15 cellular contexts compared by ENCODE assay signal in the genomic region with DNA sequence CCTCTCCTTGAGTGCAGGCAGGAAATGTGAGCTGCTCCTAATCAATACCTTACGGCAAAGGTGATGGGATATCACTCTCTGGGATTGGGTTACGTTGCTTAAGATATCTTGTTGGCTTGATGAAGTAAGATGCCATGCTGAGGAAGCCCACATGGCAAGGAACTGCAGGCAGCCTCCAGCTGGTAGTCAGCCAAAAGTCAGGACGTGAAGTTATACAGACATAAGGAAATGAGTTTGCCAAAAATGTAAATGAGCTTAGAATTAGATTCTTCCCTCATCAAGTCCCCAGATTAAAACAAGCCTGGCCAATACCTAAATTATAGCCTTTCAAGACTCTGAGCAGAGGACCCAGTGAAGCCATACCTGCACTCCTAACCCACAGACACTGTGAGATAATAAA.
"Had no signal": no experiment of that assay in that cellular context is flagged by ENCODE, and none has a peak within 500 bp of the region (broad histone marks: within the 10 kb centered on the region; RNA-seq: fewer than 3 reads in every experiment).

No MANE protein-coding gene starts in this region.

- H3K27ac Mint-ChIP-seq: naive thymus-derived CD8-positive, alpha-beta T cell; stimulated activated effector memory CD8-positive, alpha-beta T cell treated with anti-CD3 and anti-CD28 coated beads, Interleukin-12 subunit alpha, Interleukin-12 subunit beta, amount 100 ng/mL, for 72 hours; stimulated activated naive CD8-positive, alpha-beta T cell treated with anti-CD3 and anti-CD28 coated beads, Interleukin-15, Interleukin-2, amounts not matched to agents 100 ng/mL and 50 ng/mL, for 24 hours had no signal

- DNase-seq: effector CD8-positive, alpha-beta T cell; gastrocnemius medialis; heart right ventricle; islet precursor cell; mammary epithelial cell; mucosa of descending colon; naive thymus-derived CD8-positive, alpha-beta T cell; right cardiac atrium; small intestine; stimulated activated CD4-positive, alpha-beta T cell treated with anti-CD3 and anti-CD28 coated beads, Interleukin-4, amount 100 ng/mL, for 1 hour; stimulated activated CD8-positive, alpha-beta memory T cell treated with anti-CD3 and anti-CD28 coated beads, Interleukin-4, amount 100 ng/mL, for 48 hours; testis; upper lobe of right lung had no signal

- H3K4me1 Mint-ChIP-seq: naive thymus-derived CD8-positive, alpha-beta T cell; stimulated activated effector memory CD8-positive, alpha-beta T cell treated with anti-CD3 and anti-CD28 coated beads, Interleukin-12 subunit alpha, Interleukin-12 subunit beta, amount 100 ng/mL, for 72 hours had no signal

- H3K4me3 Mint-ChIP-seq: naive thymus-derived CD8-positive, alpha-beta T cell; stimulated activated effector memory CD8-positive, alpha-beta T cell treated with anti-CD3 and anti-CD28 coated beads, Interleukin-12 subunit alpha, Interleukin-12 subunit beta, amount 100 ng/mL, for 72 hours; stimulated activated naive CD8-positive, alpha-beta T cell treated with anti-CD3 and anti-CD28 coated beads, Interleukin-15, Interleukin-2, amounts not matched to agents 100 ng/mL and 50 ng/mL, for 24 hours had no signal

- H3K9me3 Mint-ChIP-seq: stimulated activated effector memory CD8-positive, alpha-beta T cell treated with anti-CD3 and anti-CD28 coated beads, Interleukin-12 subunit alpha, Interleukin-12 subunit beta, amount 100 ng/mL, for 72 hours; stimulated activated naive CD8-positive, alpha-beta T cell treated with anti-CD3 and anti-CD28 coated beads, Interleukin-15, Interleukin-2, amounts not matched to agents 100 ng/mL and 50 ng/mL, for 24 hours had no signal

- H3K36me3 Mint-ChIP-seq: naive thymus-derived CD8-positive, alpha-beta T cell; stimulated activated effector memory CD8-positive, alpha-beta T cell treated with anti-CD3 and anti-CD28 coated beads, Interleukin-12 subunit alpha, Interleukin-12 subunit beta, amount 100 ng/mL, for 72 hours had no signal
